In genomic region chr12:123264642-123265041, GRCh38 we compare ENCODE assay signal across 2 cellular contexts.
TF ChIP-seq lines count a peak whose summit lies in the region.

No MANE protein-coding gene starts in this region.

TF ChIP-seq in Ishikawa, 13 proteins besides CTCF, POLR2A, EP300 and RAD21:
- TF ChIP-seq FOXM1 (IDR thresholded peaks at IDR 0.05; ENCODE audit: borderline replicate concordance, low read depth): no peak
- TF ChIP-seq EGR1 (IDR thresholded peaks at IDR 0.05): no peak
- no peak for TF ChIP-seq USF1 (IDR thresholded peaks at IDR 0.05)
- no peak for TF ChIP-seq ZBTB7A (IDR thresholded peaks at IDR 0.05; ENCODE audit: low read depth)
- no peak for TF ChIP-seq TCF12 (IDR thresholded peaks at IDR 0.05; ENCODE audit: low read depth)
- no peak for TF ChIP-seq REST (IDR thresholded peaks at IDR 0.05; ENCODE audit: low read depth)
- TF ChIP-seq CREB1 (IDR thresholded peaks at IDR 0.05; ENCODE audit: low read depth): no peak
- no peak for TF ChIP-seq MAX (IDR thresholded peaks at IDR 0.05)
- no peak for TF ChIP-seq CEBPB (IDR thresholded peaks at IDR 0.05)

TF ChIP-seq in H1, 55 proteins besides CTCF, POLR2A, EP300 and RAD21:
- TF ChIP-seq USF2 (IDR thresholded peaks at IDR 0.05; ENCODE audit: low read length): no peak
- no peak for TF ChIP-seq PHF8 (conservative IDR thresholded peaks at IDR 0.05; ENCODE audit: low read depth, low read length)
TF ChIP-seq in H1: peak in this region for 0.
